ENCODE assay signal across 16 cellular contexts in the genomic region with DNA sequence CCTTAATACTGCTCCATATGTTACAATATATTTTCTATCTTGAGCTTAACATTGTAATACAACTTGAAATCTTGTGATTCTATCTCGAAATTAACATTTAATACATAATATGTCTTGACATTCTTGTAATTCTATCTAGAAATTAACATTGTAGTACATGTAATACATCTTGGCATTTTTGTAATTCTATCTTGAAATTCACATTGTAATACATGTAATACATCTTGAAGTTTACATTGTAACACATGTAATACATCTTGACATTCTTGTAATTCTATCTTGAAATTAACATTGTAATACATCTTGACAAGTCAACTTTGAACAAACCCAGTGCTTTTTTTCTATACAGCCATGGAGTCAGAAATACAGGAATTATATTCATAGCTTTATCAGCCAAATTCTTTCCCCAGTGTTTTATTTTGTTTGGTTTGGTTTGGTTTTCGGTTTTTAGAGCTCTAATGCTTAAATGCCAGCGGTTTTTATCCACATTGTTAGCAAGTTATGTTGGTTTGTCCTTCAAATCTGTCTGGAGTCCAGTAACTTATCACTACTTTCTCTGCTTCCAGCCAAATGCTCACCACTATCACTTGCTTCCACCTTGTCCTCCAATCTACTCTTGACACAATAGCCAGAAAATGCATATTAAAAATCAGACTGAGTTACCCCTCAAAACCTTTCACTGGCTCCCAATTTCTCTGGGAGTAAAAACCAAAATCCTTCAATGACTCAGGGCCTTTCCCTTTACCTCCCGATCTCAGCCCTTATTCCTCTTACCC. TPM values are rescaled to one million over a fixed set of nuclear protein-coding genes. Genes with fewer than 3 reads are reported as not detected.
DNase-seq lines count a peak whose midpoint lies in the region; ATAC-seq, FAIRE-seq and TF ChIP-seq lines count a peak whose summit lies in the region.
"Had no signal": no experiment of that assay in that cellular context is flagged by ENCODE, and none has a peak within 500 bp of the region (broad histone marks: within the 10 kb centered on the region; RNA-seq: fewer than 3 reads in every experiment).

No MANE protein-coding gene starts in this region.

- H3K4me3 ChIP-seq in astrocyte (ENCODE audit: insufficient read depth, low read depth, low read length) = no peak overlapping the region
- no peak overlapping the region for H3K4me3 ChIP-seq in osteoblast (ENCODE audit: insufficient read depth, low read length)
- H3K4me3 ChIP-seq: BLaER1 treated with 17β-estradiol and CSF1 and Interleukin-3, amounts not matched to agents 10 nM and 100 nM; GM12878 had no signal

- ATAC-seq in activated naive CD4-positive, alpha-beta T cell treated with anti-CD3 and anti-CD28 coated beads, Interleukin-2, amount 50 U/mL, for 72 hours = no peak
- ATAC-seq in HG02763 (IDR thresholded peaks at IDR 0.05; ENCODE audit: unreplicated experiment) = no peak
- ATAC-seq: GM12878 had no signal

- H4K20me1 ChIP-seq in astrocyte (ENCODE audit: insufficient read depth, low read length) (no peaks in the 10 kb centered on the region), osteoblast (ENCODE audit: insufficient read depth, low read length) (no peaks in the 10 kb centered on the region)

- H2AFZ ChIP-seq in astrocyte (ENCODE audit: low read depth, low read length) (no peak overlapping the region), osteoblast (ENCODE audit: low read length) (no peak overlapping the region)

- H3K4me1 ChIP-seq in astrocyte (ENCODE audit: insufficient read depth, low read length) = peaks cover 13% of the 10 kb centered on the region
- H3K4me1 ChIP-seq in osteoblast (ENCODE audit: insufficient read depth, low read length) = peaks cover 15% of the 10 kb centered on the region

- no peak for TF ChIP-seq CTCF in astrocyte (IDR thresholded peaks at IDR 0.05; ENCODE audit: insufficient read depth, low read depth, low read length)
- no peak for TF ChIP-seq CTCF in osteoblast (IDR thresholded peaks at IDR 0.05; ENCODE audit: extremely low read depth, low read depth, low read length)

- peaks cover 21% of the 10 kb centered on the region for H3K4me1 Mint-ChIP-seq in activated naive CD4-positive, alpha-beta T cell treated with anti-CD3 and anti-CD28 coated beads, Interleukin-2, amount 50 U/mL, for 24 hours
- H3K4me1 Mint-ChIP-seq in astrocyte (ENCODE audit: low read depth, unreplicated experiment) = peaks cover 11% of the 10 kb centered on the region

- H3K27ac ChIP-seq in astrocyte (ENCODE audit: low read depth, low read length) = no peak overlapping the region
- H3K27ac ChIP-seq in osteoblast (ENCODE audit: low read depth, low read length) = no peak overlapping the region

- peaks cover 5% of the 10 kb centered on the region for H3K36me3 Mint-ChIP-seq in activated naive CD4-positive, alpha-beta T cell treated with anti-CD3 and anti-CD28 coated beads, Interleukin-2, amount 50 U/mL, for 24 hours
- peaks cover 7 to 9% of the 10 kb centered on the region in 2 donors for H3K36me3 Mint-ChIP-seq in activated naive CD4-positive, alpha-beta T cell treated with anti-CD3 and anti-CD28 coated beads, Interleukin-2, amount 50 U/mL, for 72 hours
- peaks cover 2% of the 10 kb centered on the region for H3K36me3 Mint-ChIP-seq in astrocyte (ENCODE audit: low read depth, unreplicated experiment)
- H3K36me3 Mint-ChIP-seq: CD4-positive, CD25-positive, alpha-beta regulatory T cell had no signal

- H3K27ac Mint-ChIP-seq in activated naive CD4-positive, alpha-beta T cell treated with anti-CD3 and anti-CD28 coated beads, Interleukin-2, amount 50 U/mL, for 24 hours = no peak overlapping the region
- H3K27ac Mint-ChIP-seq in activated naive CD4-positive, alpha-beta T cell treated with anti-CD3 and anti-CD28 coated beads, Interleukin-2, amount 50 U/mL, for 72 hours = no peak overlapping the region
- no peak overlapping the region for H3K27ac Mint-ChIP-seq in astrocyte (ENCODE audit: unreplicated experiment)
- H3K27ac Mint-ChIP-seq: CD4-positive, CD25-positive, alpha-beta regulatory T cell; H9 had no signal

- H3K9me3 Mint-ChIP-seq in activated naive CD4-positive, alpha-beta T cell treated with anti-CD3 and anti-CD28 coated beads, Interleukin-2, amount 50 U/mL, for 24 hours = no peaks in the 10 kb centered on the region
- H3K9me3 Mint-ChIP-seq in activated naive CD4-positive, alpha-beta T cell treated with anti-CD3 and anti-CD28 coated beads, Interleukin-2, amount 50 U/mL, for 72 hours = no peaks in the 10 kb centered on the region
- H3K9me3 Mint-ChIP-seq in astrocyte (ENCODE audit: unreplicated experiment) = peaks cover 2% of the 10 kb centered on the region
- H3K9me3 Mint-ChIP-seq: H9 had no signal

- H3K36me3 ChIP-seq in astrocyte (ENCODE audit: insufficient read depth, low read length) (peaks cover 5% of the 10 kb centered on the region), osteoblast (ENCODE audit: insufficient read depth, low read length) (peaks cover 2% of the 10 kb centered on the region)

- H3K9me3 ChIP-seq in astrocyte (ENCODE audit: insufficient read depth, low read depth, low read length) = no peaks in the 10 kb centered on the region
- no peaks in the 10 kb centered on the region for H3K9me3 ChIP-seq in osteoblast (ENCODE audit: low read depth, low read length)

- no peak for TF ChIP-seq POLR2A in GM12891 (IDR thresholded peaks at IDR 0.05; ENCODE audit: low read depth, low read length)

- H3K27me3 Mint-ChIP-seq in activated naive CD4-positive, alpha-beta T cell treated with anti-CD3 and anti-CD28 coated beads, Interleukin-2, amount 50 U/mL, for 24 hours = no peaks in the 10 kb centered on the region
- no peaks in the 10 kb centered on the region for H3K27me3 Mint-ChIP-seq in astrocyte (ENCODE audit: low read depth, unreplicated experiment)

- H3K27me3 ChIP-seq in astrocyte (ENCODE audit: insufficient read depth, low read length) (no peaks in the 10 kb centered on the region), osteoblast (ENCODE audit: insufficient read depth, low read length) (peaks cover 3% of the 10 kb centered on the region)

- no peak overlapping the region for H3K9ac ChIP-seq in astrocyte (ENCODE audit: low read length)

- H3K4me2 ChIP-seq in astrocyte (ENCODE audit: low read length) = no peak overlapping the region
- no peak overlapping the region for H3K4me2 ChIP-seq in osteoblast (ENCODE audit: insufficient read depth, low read length)

- peaks cover 19% of the 10 kb centered on the region for H3K79me2 ChIP-seq in astrocyte (ENCODE audit: insufficient read depth, low read length)
- peaks cover 18% of the 10 kb centered on the region for H3K79me2 ChIP-seq in osteoblast (ENCODE audit: insufficient read depth, low read length)

- no peak for DNase-seq in activated naive CD4-positive, alpha-beta T cell treated with anti-CD3 and anti-CD28 coated beads, Interleukin-2, amount 50 U/mL, for 72 hours (ENCODE audit: low spot score in 2 of 2)
- DNase-seq in astrocyte (ENCODE audit: low read depth) (peak; percentile 8), fibroblast of peridontal ligament (ENCODE audit: extremely low read depth) (peak; percentile 24), osteoblast (ENCODE audit: insufficient read length, low spot score, missing footprints) (peak; percentile 56), GM12891 (ENCODE audit: insufficient read length, low spot score) (no peak), medulla oblongata (ENCODE audit: extremely low spot score) (no peak)
- DNase-seq: 8988T; AML-193; CD4-positive, CD25-positive, alpha-beta regulatory T cell; DMS79; GOT3; H9 had no signal

- peak overlapping the region; percentile 6 for H3K4me3 Mint-ChIP-seq in activated naive CD4-positive, alpha-beta T cell treated with anti-CD3 and anti-CD28 coated beads, Interleukin-2, amount 50 U/mL, for 24 hours
- H3K4me3 Mint-ChIP-seq in astrocyte (ENCODE audit: unreplicated experiment) = no peak overlapping the region
- H3K4me3 Mint-ChIP-seq: H9 had no signal

- FAIRE-seq in astrocyte (lab: Jason Lieb, UNC) (no peak), GM12891 (lab: Jason Lieb, UNC) (no peak)
- FAIRE-seq: GM12878 had no signal

TF ChIP-seq in GM12891, 5 proteins besides CTCF, POLR2A, EP300 and RAD21:
- TF ChIP-seq POU2F2 (IDR thresholded peaks at IDR 0.05; ENCODE audit: low read depth, low read length) (no peak), POLR2AphosphoS5 (IDR thresholded peaks at IDR 0.05; ENCODE audit: low read depth, low read length) (no peak), SPI1 (IDR thresholded peaks at IDR 0.05; ENCODE audit: low read depth, low read length) (no peak), PAX5 (IDR thresholded peaks at IDR 0.05; ENCODE audit: insufficient read depth, low read length, severe bottlenecking) (no peak), TAF1 (IDR thresholded peaks at IDR 0.05; ENCODE audit: low read depth, low read length) (no peak)

RNA-seq across cellular contexts. Expression of a gene that starts 3.1 kb away (rescaled TPM):
- total RNA-seq in activated naive CD4-positive, alpha-beta T cell treated with anti-CD3 and anti-CD28 coated beads, Interleukin-2, amount 50 U/mL, for 72 hours = 10 to 100 TPM; 33.7 to 45.3 TPM
- total RNA-seq in astrocyte (24.8 and 27.6 TPM in 2 replicates), osteoblast (39.8 and 46.9 TPM in 2 replicates)
- 16.3 TPM for polyA plus RNA-seq in GM12891 (2012; ENCODE audit: low read depth, missing spikeins)

Comparison
In these comparisons a context has a peak if more than half of its experiments do, and no peak if none do; other contexts are left out.
1. DNase-seq: peak in astrocyte (single experiment), fibroblast of peridontal ligament (single experiment) and osteoblast (single experiment); none in activated naive CD4-positive, alpha-beta T cell treated with anti-CD3 and anti-CD28 coated beads, Interleukin-2, amount 50 U/mL, for 72 hours (0 of 2), GM12891 (single experiment) and medulla oblongata (single experiment).